In genomic region chr2:232860593-232861241, GRCh38 we compare ENCODE assay signal across 1 cellular context.
TF ChIP-seq lines count a peak whose summit lies in the region.

No MANE protein-coding gene starts in this region.

TF ChIP-seq in HepG2, 621 proteins besides CTCF, POLR2A, EP300 and RAD21 (continued from another document and continues in another):
- TF ChIP-seq NR2F1 (CRISPR knock-in tag; IDR thresholded peaks at IDR 0.05) = peak; percentile 20 to 57; a peak in 1 of 4 replicates
- no peak; the same call in 1 of the 2 replicates for TF ChIP-seq DPF2 (CRISPR knock-in tag; IDR thresholded peaks at IDR 0.05; ENCODE audit: borderline replicate concordance, low read depth)
- peak; percentile 83 for TF ChIP-seq CREB1 (IDR thresholded peaks at IDR 0.05)
- peak; percentile 88 for TF ChIP-seq CREB1 (CRISPR knock-in tag; IDR thresholded peaks at IDR 0.05)
- TF ChIP-seq PRMT3 (CRISPR knock-in tag; IDR thresholded peaks at IDR 0.05; ENCODE audit: borderline replicate concordance, low read depth) = no peak
- TF ChIP-seq GATAD2A (CRISPR knock-in tag; IDR thresholded peaks at IDR 0.05) = peak; percentile 68
- TF ChIP-seq ZNF781 (CRISPR knock-in tag; IDR thresholded peaks at IDR 0.05; ENCODE audit: borderline replicate concordance, not compliant biosample characterization) = peak; percentile 71
- no peak for TF ChIP-seq ZNF260 (CRISPR knock-in tag; IDR thresholded peaks at IDR 0.05; ENCODE audit: borderline replicate concordance, low read depth)
- TF ChIP-seq ARNT2 (CRISPR knock-in tag; IDR thresholded peaks at IDR 0.05; ENCODE audit: low read depth) = 0 out of 2 replicates have a peak, but pooled peaks have one; percentile 9
- no peak for TF ChIP-seq ZNF253 (CRISPR knock-in tag; IDR thresholded peaks at IDR 0.05; ENCODE audit: borderline replicate concordance)
- TF ChIP-seq ZNF775 (CRISPR knock-in tag; IDR thresholded peaks at IDR 0.05; ENCODE audit: borderline replicate concordance) = no peak
- TF ChIP-seq IRF2 (CRISPR knock-in tag; IDR thresholded peaks at IDR 0.05) = peak; percentile 49; the same call in 1 of the 2 replicates
- no peak for TF ChIP-seq HOXA9 (CRISPR knock-in tag; IDR thresholded peaks at IDR 0.05; ENCODE audit: borderline replicate concordance)
- no peak for TF ChIP-seq GZF1 (CRISPR knock-in tag; IDR thresholded peaks at IDR 0.05)
- TF ChIP-seq ZIK1 (CRISPR knock-in tag; IDR thresholded peaks at IDR 0.05; ENCODE audit: borderline replicate concordance, low read depth) = no peak
- TF ChIP-seq MLLT10 (CRISPR knock-in tag; IDR thresholded peaks at IDR 0.05) = no peak
- no peak for TF ChIP-seq NFIC (IDR thresholded peaks at IDR 0.05; ENCODE audit: low read length)
- TF ChIP-seq ELF3 (CRISPR knock-in tag; IDR thresholded peaks at IDR 0.05) = peak; percentile 46; the same call in 1 of the 2 replicates
- no peak for TF ChIP-seq ZBTB34 (CRISPR knock-in tag; IDR thresholded peaks at IDR 0.05)
- peak; percentile 9; the same call in 1 of the 2 replicates for TF ChIP-seq NR2C2 (CRISPR knock-in tag; IDR thresholded peaks at IDR 0.05; ENCODE audit: borderline replicate concordance)
- peak; percentile 35; the same call in 1 of the 2 replicates for TF ChIP-seq KMT2A (CRISPR knock-in tag; IDR thresholded peaks at IDR 0.05)
- no peak for TF ChIP-seq ZNF275 (CRISPR knock-in tag; IDR thresholded peaks at IDR 0.05; ENCODE audit: borderline replicate concordance)
- TF ChIP-seq HNF1A (IDR thresholded peaks at IDR 0.05; ENCODE audit: low read depth) = peak; percentile 69
- TF ChIP-seq HNF1A (CRISPR knock-in tag; IDR thresholded peaks at IDR 0.05; ENCODE audit: borderline replicate concordance) = peak; percentile 63; the same call in 1 of the 2 replicates
- no peak for TF ChIP-seq ZNF431 (CRISPR knock-in tag; IDR thresholded peaks at IDR 0.05; ENCODE audit: borderline replicate concordance, low read depth)
- TF ChIP-seq MAX (IDR thresholded peaks at IDR 0.05) = 0 out of 2 replicates have a peak, but pooled peaks have one; percentile 37
- 0 out of 2 replicates have a peak, but pooled peaks have one; percentile 30 for TF ChIP-seq RFXANK (CRISPR knock-in tag; IDR thresholded peaks at IDR 0.05)
- TF ChIP-seq ZNF552 (CRISPR knock-in tag; IDR thresholded peaks at IDR 0.05; ENCODE audit: borderline replicate concordance) = no peak
- TF ChIP-seq NFKBIZ (CRISPR knock-in tag; IDR thresholded peaks at IDR 0.05) = peak; percentile 78; the same call in 1 of the 2 replicates
- TF ChIP-seq PHF21A (CRISPR knock-in tag; IDR thresholded peaks at IDR 0.05) = peak; percentile 51; the same call in 1 of the 2 replicates
- no peak; the same call in 1 of the 2 replicates for TF ChIP-seq SNAI1 (CRISPR knock-in tag; IDR thresholded peaks at IDR 0.05; ENCODE audit: borderline replicate concordance)
- no peak for TF ChIP-seq HMGA1 (CRISPR knock-in tag; conservative IDR thresholded peaks at IDR 0.05)
- no peak for TF ChIP-seq SP1 (IDR thresholded peaks at IDR 0.05)
- no peak for TF ChIP-seq SP1 (CRISPR knock-in tag; IDR thresholded peaks at IDR 0.05)
- no peak for TF ChIP-seq MTA1 (CRISPR knock-in tag; IDR thresholded peaks at IDR 0.05; ENCODE audit: borderline replicate concordance)
- no peak for TF ChIP-seq FOXA1 (IDR thresholded peaks at IDR 0.05)
- peak; percentile 36 for TF ChIP-seq FOXA1 (CRISPR knock-in tag; IDR thresholded peaks at IDR 0.05)
- no peak for TF ChIP-seq ZNF614 (CRISPR knock-in tag; IDR thresholded peaks at IDR 0.05; ENCODE audit: borderline replicate concordance)
- no peak for TF ChIP-seq SOX6 (IDR thresholded peaks at IDR 0.05)
- peak; percentile 80 for TF ChIP-seq SOX6 (CRISPR knock-in tag; IDR thresholded peaks at IDR 0.05)
- no peak for TF ChIP-seq NBN (conservative IDR thresholded peaks at IDR 0.05)
- TF ChIP-seq HES4 (CRISPR knock-in tag; IDR thresholded peaks at IDR 0.05; ENCODE audit: borderline replicate concordance) = no peak
- no peak for TF ChIP-seq ZNF274 (CRISPR knock-in tag; IDR thresholded peaks at IDR 0.05)
- TF ChIP-seq NAIF1 (CRISPR knock-in tag; IDR thresholded peaks at IDR 0.05; ENCODE audit: borderline replicate concordance) = peak; percentile 85; the same call in 1 of the 2 replicates
- no peak for TF ChIP-seq TERF1 (CRISPR knock-in tag; IDR thresholded peaks at IDR 0.05)
- peak; percentile 84 for TF ChIP-seq NFATC3 (CRISPR knock-in tag; IDR thresholded peaks at IDR 0.05)
- TF ChIP-seq SNRNP70 (IDR thresholded peaks at IDR 0.05; ENCODE audit: low read depth, low read length) = no peak
- TF ChIP-seq FUBP1 (CRISPR knock-in tag; IDR thresholded peaks at IDR 0.05; ENCODE audit: borderline replicate concordance) = peak; percentile 86; the same call in 1 of the 2 replicates
- no peak for TF ChIP-seq CC2D1A (CRISPR knock-in tag; IDR thresholded peaks at IDR 0.05)
- TF ChIP-seq E2F5 (CRISPR knock-in tag; conservative IDR thresholded peaks at IDR 0.05) = no peak
- no peak for TF ChIP-seq ZNF562 (CRISPR knock-in tag; IDR thresholded peaks at IDR 0.05; ENCODE audit: borderline replicate concordance)
- TF ChIP-seq ZNF782 (CRISPR knock-in tag; IDR thresholded peaks at IDR 0.05; ENCODE audit: borderline replicate concordance) = no peak
- TF ChIP-seq ZNF850 (CRISPR knock-in tag; conservative IDR thresholded peaks at IDR 0.05) = no peak
- peak; percentile 64; the same call in 1 of the 2 replicates for TF ChIP-seq ZNF766 (CRISPR knock-in tag; IDR thresholded peaks at IDR 0.05; ENCODE audit: borderline replicate concordance)
- TF ChIP-seq HOMEZ (CRISPR knock-in tag; IDR thresholded peaks at IDR 0.05; ENCODE audit: low read depth) = no peak; the same call in 1 of the 2 replicates
